ENCODE assay signal across 15 cellular contexts in genomic region chr7:84248267-84248666, GRCh38. TPM values are rescaled to one million over a fixed set of nuclear protein-coding genes. Genes with fewer than 3 reads are reported as not detected.
A peak's percentile ranks its signal among the peaks of the same experiment; 100 is the strongest.
DNase-seq lines count a peak whose midpoint lies in the region; ATAC-seq and TF ChIP-seq lines count a peak whose summit lies in the region.
"Had no signal": no experiment of that assay in that cellular context is flagged by ENCODE, and none has a peak within 500 bp of the region (broad histone marks: within the 10 kb centered on the region; RNA-seq: fewer than 3 reads in every experiment).

No MANE protein-coding gene starts in this region.

- no peak for TF ChIP-seq CTCF in uterus (IDR thresholded peaks at IDR 0.05)

- H3K36me3 ChIP-seq in uterus, result no peaks in the 10 kb centered on the region

- no peaks in the 10 kb centered on the region for H3K9me3 ChIP-seq in uterus

- no peak for TF ChIP-seq POLR2A in uterus (IDR thresholded peaks at IDR 0.05)

- ATAC-seq in HG02610 (IDR thresholded peaks at IDR 0.05; ENCODE audit: unreplicated experiment), result peak; percentile 85

- no peaks in the 10 kb centered on the region for H3K4me1 ChIP-seq in uterus

- H3K4me3 ChIP-seq in uterus, result no peak overlapping the region
- H3K4me3 ChIP-seq: coronary artery, skin epidermis had no signal

- H3K27ac ChIP-seq in uterus, result no peak overlapping the region

- intact Hi-C loops in uterus (cut with DNase I; ENCODE audit: low total_unique reads), result no loop called here

- H3K27me3 ChIP-seq in uterus, result no peaks in the 10 kb centered on the region

- DNase-seq in ELR (ENCODE audit: low read depth), result peak; percentile 25
- DNase-seq in NOMO-1 (lab: John Stamatoyannopoulos, UW; ENCODE audit: unreplicated experiment in 2 of 2), result peak; percentile 96 to 99
- DNase-seq in foreskin melanocyte, result peak; percentile 48
- DNase-seq in iPS-NIHi7 (ENCODE audit: extremely low spot score), result no peak
- no peak for DNase-seq in uterus
- no peak for DNase-seq in stimulated activated CD4-positive, alpha-beta T cell treated with anti-CD3 and anti-CD28 coated beads, Interleukin-2, amount 100 ng/mL, for 24 hours
- no peak for DNase-seq in epidermal melanocyte (ENCODE audit: insufficient read length, low spot score)
- DNase-seq: activated CD4-positive, alpha-beta T cell treated with anti-CD3 and anti-CD28 coated beads, Interleukin-2, amount 50 U/mL, for 1 hour; activated naive CD4-positive, alpha-beta T cell treated with anti-CD3 and anti-CD28 coated beads for 36 hours; GF-D8; stimulated activated CD8-positive, alpha-beta memory T cell treated with anti-CD3 and anti-CD28 coated beads, Interleukin-4, amount 100 ng/mL, for 48 hours had no signal

RNA-seq across cellular contexts. Expression of gene SEMA3A, which starts 53.7 kb away (rescaled TPM):
- total RNA-seq in uterus, result 10 to 100 TPM in 1 of 4 donors, 1 to 10 TPM in 3; 3.1 to 88.9 (median 6.5) TPM
- total RNA-seq: B cell had no signal

Comparison
In these comparisons a context has a peak if more than half of its experiments do, and no peak if none do; other contexts are left out.
1. DNase-seq: peak in ELR (single experiment), NOMO-1 (2 of 2) and foreskin melanocyte (single experiment); none in iPS-NIHi7 (single experiment), uterus (0 of 2), stimulated activated CD4-positive, alpha-beta T cell treated with anti-CD3 and anti-CD28 coated beads, Interleukin-2, amount 100 ng/mL, for 24 hours (0 of 2) and epidermal melanocyte (single experiment).